Comparison of ENCODE assay signal across 23 cellular contexts in the genomic region with DNA sequence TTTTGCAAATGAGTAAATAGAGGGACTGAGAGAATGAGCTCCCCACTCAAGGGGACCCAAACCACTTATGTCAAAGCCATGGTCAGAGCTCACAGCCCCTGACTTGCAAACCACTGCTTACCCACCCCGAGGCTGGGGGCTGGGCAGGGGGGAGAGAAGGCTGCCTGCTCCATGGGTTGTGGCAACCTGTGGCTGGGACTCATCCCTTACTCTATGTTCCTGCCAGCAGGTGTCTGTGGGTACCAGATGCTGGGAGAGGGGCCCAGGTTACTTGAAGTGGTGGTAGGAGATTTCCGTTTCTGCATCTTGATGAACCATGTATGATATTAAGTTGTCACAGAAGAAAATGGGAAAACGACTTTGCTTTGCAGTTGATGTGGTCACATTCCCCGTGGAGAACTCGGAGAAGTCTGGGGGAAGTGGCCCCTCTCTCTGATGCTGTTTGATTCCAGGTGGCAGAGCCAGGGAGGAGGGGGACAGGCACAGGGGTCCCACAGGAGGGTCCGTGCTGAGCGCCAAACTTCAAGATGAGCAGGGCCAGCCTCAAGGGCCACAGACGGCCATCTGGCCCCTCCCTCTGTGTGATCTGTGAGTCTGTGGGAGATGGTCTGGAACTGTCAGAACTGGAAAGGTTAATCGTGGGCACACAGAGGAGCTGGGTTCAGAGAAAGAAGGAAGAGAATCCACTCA. TPM values are rescaled to one million over a fixed set of nuclear protein-coding genes. Genes with fewer than 3 reads are reported as not detected.
DNase-seq lines count a peak whose midpoint lies in the region; ATAC-seq and TF ChIP-seq lines count a peak whose summit lies in the region.
"Had no signal": no experiment of that assay in that cellular context is flagged by ENCODE, and none has a peak within 500 bp of the region (broad histone marks: within the 10 kb centered on the region; RNA-seq: fewer than 3 reads in every experiment).

No MANE protein-coding gene starts in this region.

- H3K4me1 ChIP-seq in BLaER1 (peaks cover 34% of the 10 kb centered on the region), H9 (ENCODE audit: insufficient read depth, low read length) (peaks cover 4% of the 10 kb centered on the region; the same call in 1 of the 2 replicates)

- no peak overlapping the region for H2BK12ac ChIP-seq in H9 (ENCODE audit: insufficient read length, low read depth, low read length)

- H3K9ac ChIP-seq in BLaER1, result no peak overlapping the region
- H3K9ac ChIP-seq in H9 (ENCODE audit: extremely low read depth, insufficient read length, low read length), result no peak overlapping the region

- H2BK20ac ChIP-seq in H9 (ENCODE audit: low read depth, low read length, poor library complexity, severe bottlenecking), result no peak overlapping the region

- peaks cover 15% of the 10 kb centered on the region for H3K27me3 ChIP-seq in BLaER1
- no peaks in the 10 kb centered on the region; the same call in 1 of the 2 replicates for H3K27me3 ChIP-seq in H9 (ENCODE audit: insufficient read depth, low read length)
- H3K27me3 ChIP-seq: SJSA1 had no signal

- H3K23me2 ChIP-seq in H9 (ENCODE audit: insufficient read length, low read depth, low read length, poor library complexity, severe bottlenecking), result peaks cover 15% of the 10 kb centered on the region

- H3K4me3 Mint-ChIP-seq in H9 (no peak overlapping the region), osteocyte (ENCODE audit: unreplicated experiment) (no peak overlapping the region)
- H3K4me3 Mint-ChIP-seq: CD8-positive, alpha-beta T cell had no signal

- H3K56ac ChIP-seq in H9 (ENCODE audit: insufficient read length, low read depth, low read length), result no peak overlapping the region

- H3K79me2 ChIP-seq in H9 (ENCODE audit: insufficient read depth, low read length), result no peaks in the 10 kb centered on the region

- no peak overlapping the region for H2BK5ac ChIP-seq in H9 (ENCODE audit: insufficient read length, low read length)

- H4K8ac ChIP-seq in H9 (replicated peaks; ENCODE audit: insufficient read length, low read depth, low read length), result no peak overlapping the region

- WGBS in H9 (ENCODE audit: extremely low coverage, insufficient read length, low lambda C conversion rate), result no CpG with 5 or more reads among the region's 9 CpGs

- H3K27ac ChIP-seq in BLaER1, result no peak overlapping the region
- no peak overlapping the region for H3K27ac ChIP-seq in H9 (ENCODE audit: insufficient read length, low read depth, low read length)
- H3K27ac ChIP-seq: C4-2B, PC-9, SJSA1 had no signal

- no peak overlapping the region for H3T11ph ChIP-seq in H9 (ENCODE audit: low read length)

- H4K20me1 ChIP-seq in BLaER1 (no peaks in the 10 kb centered on the region), H9 (ENCODE audit: control insufficient read depth, insufficient read depth, insufficient read length) (no peaks in the 10 kb centered on the region)

- no peaks in the 10 kb centered on the region for H3K36me3 ChIP-seq in BLaER1
- H3K36me3 ChIP-seq: SJSA1 had no signal

- H3K36me3 Mint-ChIP-seq in H9 (ENCODE audit: insufficient read depth in 1 of 3, low read depth in 3 of 3) (no peaks in the 10 kb centered on the region), osteocyte (ENCODE audit: unreplicated experiment) (no peaks in the 10 kb centered on the region)
- H3K36me3 Mint-ChIP-seq: CD8-positive, alpha-beta T cell had no signal

- H3K4me1 Mint-ChIP-seq in H9 (peaks cover 17 to 23% of the 10 kb centered on the region in 2 experiments), osteocyte (ENCODE audit: unreplicated experiment) (peaks cover 44% of the 10 kb centered on the region)

- H3K4me3 ChIP-seq in BLaER1, result no peak overlapping the region
- H3K4me3 ChIP-seq: K562, PC-9, SJSA1 had no signal

- H3K9me3 Mint-ChIP-seq in H9 (peaks cover 0 to 3% of the 10 kb centered on the region in 2 experiments; a peak in 1 of 5 replicates), osteocyte (ENCODE audit: unreplicated experiment) (no peaks in the 10 kb centered on the region)
- H3K9me3 Mint-ChIP-seq: CD8-positive, alpha-beta T cell had no signal

- TF ChIP-seq CTCF in H9 (conservative IDR thresholded peaks at IDR 0.05) (no peak), osteocyte (IDR thresholded peaks at IDR 0.05) (no peak)

- H3K79me1 ChIP-seq in H9 (ENCODE audit: insufficient read depth, low read depth, low read length, poor library complexity, severe bottlenecking), result no peaks in the 10 kb centered on the region

- H3K27me3 Mint-ChIP-seq in H9 (ENCODE audit: low read depth), result peaks cover 40% of the 10 kb centered on the region
- no peaks in the 10 kb centered on the region for H3K27me3 Mint-ChIP-seq in osteocyte (ENCODE audit: unreplicated experiment)

- no peak overlapping the region for H3K4ac ChIP-seq in H9 (ENCODE audit: low read depth, low read length)

- no peak overlapping the region for H4K5ac ChIP-seq in H9 (ENCODE audit: insufficient read length, low read depth, low read length)

- no peak overlapping the region for H3K18ac ChIP-seq in H9 (ENCODE audit: insufficient read length, low read depth, low read length)

- no peaks in the 10 kb centered on the region for H3K9me3 ChIP-seq in BLaER1
- no peaks in the 10 kb centered on the region for H3K9me3 ChIP-seq in H9 (ENCODE audit: control insufficient read depth, low read depth, low read length)

- no peak overlapping the region for H2AFZ ChIP-seq in H9 (ENCODE audit: low read length)
- H2AFZ ChIP-seq: PC-9 had no signal

- no peak overlapping the region for H2AK5ac ChIP-seq in H9 (ENCODE audit: insufficient read length, low read length)

- H4K91ac ChIP-seq in H9 (ENCODE audit: insufficient read length, low read depth, low read length), result no peak overlapping the region

- H3K23ac ChIP-seq in H9 (ENCODE audit: insufficient read length, low read depth, low read length), result no peak overlapping the region

- H3K27ac Mint-ChIP-seq in H9, result no peak overlapping the region; a peak in 2 of 7 replicates
- no peak overlapping the region for H3K27ac Mint-ChIP-seq in osteocyte (ENCODE audit: unreplicated experiment)
- H3K27ac Mint-ChIP-seq: CD8-positive, alpha-beta T cell had no signal

- H3K14ac ChIP-seq in H9 (ENCODE audit: insufficient read depth, low read length), result no peak overlapping the region

- 0 out of 2 replicates have a peak overlapping the region, but pooled peaks have one; percentile 1 for H3K4me2 ChIP-seq in BLaER1
- no peak overlapping the region for H3K4me2 ChIP-seq in H9 (ENCODE audit: insufficient read depth, insufficient read length, low read length)
- H3K4me2 ChIP-seq: PC-9 had no signal

- H2BK15ac ChIP-seq in H9 (ENCODE audit: low read depth, low read length), result no peak overlapping the region

- DNase-seq in H9 (peak; percentile 25), mesenteric fat pad (ENCODE audit: low spot score) (peak; percentile 72), osteocyte (ENCODE audit: extremely low spot score, unreplicated experiment) (peak; percentile 53), HK-2 (ENCODE audit: unreplicated experiment) (no peak), germinal center (ENCODE audit: low spot score) (no peak)
- DNase-seq: DMS 273 treated with DMSO at 0.1 percent for 48 hours, DMS79 treated with DMSO at 0.1 percent for 48 hours, GF-D8, GOT3, Kasumi-1, MV-4-11, NCI-H2029, NCI-H446, NCI-H526 treated with DMSO at 0.1 percent for 48 hours, PC-9 had no signal

- ATAC-seq in HG02852 (IDR thresholded peaks at IDR 0.05; ENCODE audit: unreplicated experiment), result no peak
- ATAC-seq: CD8-positive, alpha-beta T cell; HCT116; K562; Right ventricle myocardium inferior had no signal

- no peak overlapping the region for H2BK120ac ChIP-seq in H9 (ENCODE audit: low read depth, low read length, poor library complexity, severe bottlenecking)

RNA-seq across cellular contexts. Expression of a gene that starts 23.3 kb away (rescaled TPM):
- total RNA-seq in H9 (2021) (3.1 and 3.2 TPM in 2 replicates), mesenteric fat pad (4.9 TPM), osteocyte (21.8 and 22.6 TPM in 2 replicates)
- total RNA-seq: K562, SJSA1 had no signal

Comparison
In these comparisons a context has a peak if more than half of its experiments do, and no peak if none do; other contexts are left out.
1. DNase-seq: peak in H9 (single experiment), mesenteric fat pad (single experiment) and osteocyte (single experiment); none in HK-2 (single experiment) and germinal center (single experiment).